Comparison of ENCODE assay signal across 28 cellular contexts in genomic region chr7:86149266-86149665, GRCh38.
"Had no signal": no experiment of that assay in that cellular context is flagged by ENCODE, and none has a peak within 500 bp of the region (broad histone marks: within the 10 kb centered on the region; RNA-seq: fewer than 3 reads in every experiment).

No MANE protein-coding gene starts in this region.

- H3K27me3 ChIP-seq: esophagus squamous epithelium, ovary, sigmoid colon, stomach, thyroid gland, vagina had no signal

- H3K36me3 ChIP-seq: esophagus squamous epithelium, ovary, sigmoid colon, stomach, thyroid gland, vagina had no signal

- H3K27ac ChIP-seq: coronary artery, esophagus squamous epithelium, ovary, psoas muscle, sigmoid colon, stomach, thyroid gland, vagina had no signal

- H3K4me3 Mint-ChIP-seq: memory B cell; naive B cell; natural killer cell treated with Interleukin-12 subunit alpha and Interleukin-12 subunit beta and Interleukin-15 and Interleukin-18, amount 100 ng/mL, for 72 hours; stimulated activated effector memory CD8-positive, alpha-beta T cell treated with anti-CD3 and anti-CD28 coated beads, Interleukin-12 subunit alpha, Interleukin-12 subunit beta, amount 100 ng/mL, for 72 hours had no signal

- ATAC-seq: left lobe of liver; mucosa of descending colon; natural killer cell treated with Interleukin-12 subunit alpha and Interleukin-12 subunit beta and Interleukin-15 and Interleukin-18, amount 100 ng/mL, for 72 hours; psoas muscle; right cardiac atrium; stimulated activated effector memory CD8-positive, alpha-beta T cell treated with anti-CD3 and anti-CD28 coated beads, Interleukin-12 subunit alpha, Interleukin-12 subunit beta, amount 100 ng/mL, for 72 hours had no signal

- H3K36me3 Mint-ChIP-seq: memory B cell; naive B cell; stimulated activated effector memory CD8-positive, alpha-beta T cell treated with anti-CD3 and anti-CD28 coated beads, Interleukin-12 subunit alpha, Interleukin-12 subunit beta, amount 100 ng/mL, for 72 hours had no signal

- H3K4me1 Mint-ChIP-seq: memory B cell; naive B cell; stimulated activated effector memory CD8-positive, alpha-beta T cell treated with anti-CD3 and anti-CD28 coated beads, Interleukin-12 subunit alpha, Interleukin-12 subunit beta, amount 100 ng/mL, for 72 hours had no signal

- H3K27me3 Mint-ChIP-seq: memory B cell; naive B cell; natural killer cell treated with Interleukin-12 subunit alpha and Interleukin-12 subunit beta and Interleukin-15 and Interleukin-18, amount 100 ng/mL, for 72 hours had no signal

- H3K4me3 ChIP-seq: coronary artery, esophagus squamous epithelium, lung, mucosa of descending colon, ovary, psoas muscle, sigmoid colon, stomach, thyroid gland, vagina had no signal

- H3K4me1 ChIP-seq: esophagus squamous epithelium, psoas muscle, sigmoid colon, stomach, thyroid gland, vagina had no signal

- H3K27ac Mint-ChIP-seq: memory B cell; naive B cell; natural killer cell treated with Interleukin-12 subunit alpha and Interleukin-12 subunit beta and Interleukin-15 and Interleukin-18, amount 100 ng/mL, for 72 hours; stimulated activated effector memory CD8-positive, alpha-beta T cell treated with anti-CD3 and anti-CD28 coated beads, Interleukin-12 subunit alpha, Interleukin-12 subunit beta, amount 100 ng/mL, for 72 hours had no signal

- DNase-seq: dermis blood vessel endothelial cell; effector memory CD4-positive, alpha-beta T cell; erythroblast; esophagus squamous epithelium; foreskin melanocyte; hypothalamus; kidney; mucosa of descending colon; naive B cell; occipital lobe; ovary; posterior cingulate gyrus; psoas muscle; right cardiac atrium; sigmoid colon; stimulated activated CD4-positive, alpha-beta T cell treated with anti-CD3 and anti-CD28 coated beads, Interleukin-2, amount 100 ng/mL, for 24 hours; stimulated activated CD4-positive, alpha-beta T cell treated with anti-CD3 and anti-CD28 coated beads, Interleukin-4, amount 100 ng/mL, for 24 hours; stimulated activated naive CD4-positive, alpha-beta T cell treated with Interleukin-2 at 50 U/mL for 16 hours; stomach; thyroid gland; trophoblast cell had no signal
